Comparison of ENCODE assay signal across 4 cellular contexts in genomic region chr1:173757666-173758065, GRCh38.
"Had no signal": no experiment of that assay in that cellular context is flagged by ENCODE, and none has a peak within 500 bp of the region (broad histone marks: within the 10 kb centered on the region; RNA-seq: fewer than 3 reads in every experiment).

No MANE protein-coding gene starts in this region.

- H3K4me3 Mint-ChIP-seq: GM23338, H9 had no signal

- ATAC-seq: GM23338 had no signal

- DNase-seq: H9, HCEC 1CT, IMR-90 had no signal

- H3K4me1 Mint-ChIP-seq: GM23338, H9 had no signal
